In genomic region chr2:160493227-160494028, GRCh38 we compare ENCODE assay signal across 1 cellular context.
TF ChIP-seq lines count a peak whose summit lies in the region.

Gene RBMS1 (minus strand): TSS chr2:160493807. CDS start chr2:160493363, 444 bp downstream.

TF ChIP-seq in HepG2, 621 proteins besides CTCF, POLR2A, EP300 and RAD21 (continued from another document and continues in another):
- TF ChIP-seq ZFP91 (CRISPR knock-in tag; IDR thresholded peaks at IDR 0.05; ENCODE audit: borderline replicate concordance) (peak; percentile 68; the same call in 1 of the 2 replicates), ZMYM4 (CRISPR knock-in tag; IDR thresholded peaks at IDR 0.05) (peak; percentile 10; the same call in 1 of the 2 replicates), U2AF2 (IDR thresholded peaks at IDR 0.05; ENCODE audit: low read depth, low read length) (no peak), USF2 (IDR thresholded peaks at IDR 0.05; ENCODE audit: low read depth, low read length) (no peak), USF2 (CRISPR knock-in tag; IDR thresholded peaks at IDR 0.05; ENCODE audit: borderline replicate concordance) (no peak), ZNF234 (CRISPR knock-in tag; conservative IDR thresholded peaks at IDR 0.05) (no peak), ZNF780A (CRISPR knock-in tag; IDR thresholded peaks at IDR 0.05) (0 out of 2 replicates have a peak, but pooled peaks have one; percentile 33), NR2F6 (IDR thresholded peaks at IDR 0.05) (no peak), NR2F6 (CRISPR knock-in tag; IDR thresholded peaks at IDR 0.05) (0 out of 2 replicates have a peak, but pooled peaks have one; percentile 5), ONECUT2 (CRISPR knock-in tag; IDR thresholded peaks at IDR 0.05) (peak; percentile 79), TFDP1 (CRISPR knock-in tag; IDR thresholded peaks at IDR 0.05; ENCODE audit: borderline replicate concordance) (peak; percentile 11; the same call in 1 of the 2 replicates), ZBTB3 (CRISPR knock-in tag; IDR thresholded peaks at IDR 0.05; ENCODE audit: borderline replicate concordance, low read depth) (no peak; the same call in 1 of the 2 replicates), XBP1 (CRISPR knock-in tag; IDR thresholded peaks at IDR 0.05) (no peak), CSRNP2 (CRISPR knock-in tag; conservative IDR thresholded peaks at IDR 0.05; ENCODE audit: low read depth) (no peak), PBX2 (CRISPR knock-in tag; IDR thresholded peaks at IDR 0.05) (no peak), HOXD1 (CRISPR knock-in tag; IDR thresholded peaks at IDR 0.05) (no peak), BHLHE40 (IDR thresholded peaks at IDR 0.05; ENCODE audit: low read length) (no peak), IRF9 (CRISPR knock-in tag; IDR thresholded peaks at IDR 0.05; ENCODE audit: borderline replicate concordance) (no peak), ZNF460 (CRISPR knock-in tag; IDR thresholded peaks at IDR 0.05; ENCODE audit: borderline replicate concordance) (0 out of 2 replicates have a peak, but pooled peaks have one; percentile 39), ZNF549 (CRISPR knock-in tag; IDR thresholded peaks at IDR 0.05) (no peak), SALL1 (CRISPR knock-in tag; IDR thresholded peaks at IDR 0.05) (peak; percentile 51), NCOA5 (CRISPR knock-in tag; IDR thresholded peaks at IDR 0.05) (no peak), ZBTB4 (CRISPR knock-in tag; IDR thresholded peaks at IDR 0.05; ENCODE audit: borderline replicate concordance) (no peak), CAMTA2 (CRISPR knock-in tag; IDR thresholded peaks at IDR 0.05; ENCODE audit: borderline replicate concordance) (no peak), ZNF749 (CRISPR knock-in tag; IDR thresholded peaks at IDR 0.05; ENCODE audit: borderline replicate concordance) (0 out of 2 replicates have a peak, but pooled peaks have one; percentile 9), ZBTB1 (CRISPR knock-in tag; IDR thresholded peaks at IDR 0.05; ENCODE audit: borderline replicate concordance) (no peak), ZMYM2 (CRISPR knock-in tag; IDR thresholded peaks at IDR 0.05) (no peak), ZNF558 (CRISPR knock-in tag; IDR thresholded peaks at IDR 0.05; ENCODE audit: borderline replicate concordance) (peak; percentile 50; the same call in 1 of the 2 replicates), FOSL1 (CRISPR knock-in tag; IDR thresholded peaks at IDR 0.05; ENCODE audit: borderline replicate concordance) (no peak), ZXDC (CRISPR knock-in tag; IDR thresholded peaks at IDR 0.05) (no peak), ZFP36L1 (CRISPR knock-in tag; IDR thresholded peaks at IDR 0.05) (no peak), CC2D1A (CRISPR knock-in tag; IDR thresholded peaks at IDR 0.05) (no peak), TOPORS (CRISPR knock-in tag; IDR thresholded peaks at IDR 0.05) (no peak), MAF1 (CRISPR knock-in tag; IDR thresholded peaks at IDR 0.05; ENCODE audit: borderline replicate concordance) (no peak), FOXA1 (IDR thresholded peaks at IDR 0.05) (no peak), FOXA1 (CRISPR knock-in tag; IDR thresholded peaks at IDR 0.05) (no peak), CBX2 (IDR thresholded peaks at IDR 0.05; ENCODE audit: low read depth, low read length) (no peak), CBX2 (CRISPR knock-in tag; IDR thresholded peaks at IDR 0.05; ENCODE audit: low read depth) (no peak), YEATS2 (CRISPR knock-in tag; IDR thresholded peaks at IDR 0.05; ENCODE audit: borderline replicate concordance) (no peak), ZNF652 (CRISPR knock-in tag; IDR thresholded peaks at IDR 0.05; ENCODE audit: borderline replicate concordance, low read depth) (no peak), GTF2F1 (IDR thresholded peaks at IDR 0.05; ENCODE audit: low read length) (no peak), ZKSCAN5 (CRISPR knock-in tag; IDR thresholded peaks at IDR 0.05) (peak; percentile 98), TARDBP (CRISPR knock-in tag; IDR thresholded peaks at IDR 0.05) (no peak), SOX5 (CRISPR knock-in tag; IDR thresholded peaks at IDR 0.05; ENCODE audit: borderline replicate concordance) (0 out of 2 replicates have a peak, but pooled peaks have one; percentile 35), RARG (CRISPR knock-in tag; IDR thresholded peaks at IDR 0.05; ENCODE audit: low read depth) (peak; percentile 10; the same call in 1 of the 2 replicates), ZFY (CRISPR knock-in tag; IDR thresholded peaks at IDR 0.05) (no peak), BCL6 (CRISPR knock-in tag; IDR thresholded peaks at IDR 0.05) (peak; percentile 67), ZNF414 (CRISPR knock-in tag; IDR thresholded peaks at IDR 0.05) (no peak; the same call in 1 of the 2 replicates), ZNF3 (CRISPR knock-in tag; IDR thresholded peaks at IDR 0.05) (no peak), ZNF569 (CRISPR knock-in tag; IDR thresholded peaks at IDR 0.05; ENCODE audit: borderline replicate concordance) (no peak), MED1 (CRISPR knock-in tag; IDR thresholded peaks at IDR 0.05) (no peak), ZEB1 (IDR thresholded peaks at IDR 0.05; ENCODE audit: insufficient replicate concordance, low read depth) (peak; percentile 40), U2AF1 (optimal IDR thresholded peaks at IDR 0.05; ENCODE audit: low read depth, low read length) (no peak), TAF1 (CRISPR knock-in tag; IDR thresholded peaks at IDR 0.05) (peak; percentile 52), ZNF556 (CRISPR knock-in tag; IDR thresholded peaks at IDR 0.05; ENCODE audit: borderline replicate concordance) (peak; percentile 74; the same call in 1 of the 2 replicates), ADNP (CRISPR knock-in tag; IDR thresholded peaks at IDR 0.05) (no peak), FOXJ3 (CRISPR knock-in tag; IDR thresholded peaks at IDR 0.05; ENCODE audit: borderline replicate concordance) (no peak)
